In the genomic region with DNA sequence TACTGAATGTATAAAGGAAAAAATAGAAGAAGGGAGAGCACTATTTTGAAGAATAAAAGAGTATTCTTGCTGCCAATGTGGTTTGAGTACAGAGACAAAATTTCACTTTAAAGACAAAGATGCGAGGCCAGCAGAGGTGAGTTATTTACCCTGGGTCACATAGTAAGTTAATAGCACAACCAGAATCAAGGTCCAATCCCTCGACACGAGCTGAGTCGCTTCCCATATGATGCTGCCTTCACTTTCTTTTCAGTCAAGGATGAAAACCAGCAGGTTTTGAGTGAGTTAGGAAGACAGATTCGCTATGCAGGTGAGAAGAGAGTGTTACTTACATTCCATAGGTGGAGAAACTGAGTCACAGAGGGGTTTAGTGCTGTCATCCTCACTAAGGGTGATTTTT, we compare ENCODE assay signal across 8 cellular contexts.
"Had no signal": no experiment of that assay in that cellular context is flagged by ENCODE, and none has a peak within 500 bp of the region (broad histone marks: within the 10 kb centered on the region; RNA-seq: fewer than 3 reads in every experiment).

No MANE protein-coding gene starts in this region.

- H3K27ac Mint-ChIP-seq: GM23338, H9 had no signal

- H3K4me1 Mint-ChIP-seq: GM23338, H9 had no signal

- DNase-seq: H9, HCEC 1CT, IMR-90 had no signal

- H3K4me3 ChIP-seq: GM23338, K562 had no signal

- H3K4me3 Mint-ChIP-seq: GM23338, H9 had no signal

- H3K9me3 Mint-ChIP-seq: GM23338, H9 had no signal

- FAIRE-seq: H1, H54, HTR-8/SVneo, K562 had no signal

- ATAC-seq: GM23338, K562 had no signal
